Comparison of ENCODE assay signal across 9 cellular contexts in genomic region chr11:111841370-111842053, GRCh38. TPM values are rescaled to one million over a fixed set of nuclear protein-coding genes. Genes with fewer than 3 reads are reported as not detected.
DNase-seq lines count a peak whose midpoint lies in the region; ATAC-seq and TF ChIP-seq lines count a peak whose summit lies in the region.
"Had no signal": no experiment of that assay in that cellular context is flagged by ENCODE, and none has a peak within 500 bp of the region (broad histone marks: within the 10 kb centered on the region; RNA-seq: fewer than 3 reads in every experiment).

No MANE protein-coding gene starts in this region.

- peaks cover 11% of the 10 kb centered on the region for H3K4me1 ChIP-seq in upper lobe of right lung

- H3K4me3 Mint-ChIP-seq in glutamatergic neuron (ENCODE audit: unreplicated experiment): no peak overlapping the region
- H3K4me3 Mint-ChIP-seq: T-helper 1 cell treated with Interleukin-12 subunit alpha and Interleukin-12 subunit beta and Interleukin-4 antibody, amounts not matched to agents 30 μg/mL and 1 μg/mL, for 36 hours had no signal

- H3K36me3 ChIP-seq in upper lobe of right lung: peaks cover 36% of the 10 kb centered on the region

- TF ChIP-seq CTCF in glutamatergic neuron (IDR thresholded peaks at IDR 0.05; ENCODE audit: partially characterized antibody, unreplicated experiment) (peak; percentile 96), upper lobe of right lung (IDR thresholded peaks at IDR 0.05) (peak; percentile 93)

- no peaks in the 10 kb centered on the region for H3K9me3 Mint-ChIP-seq in activated naive CD4-positive, alpha-beta T cell treated with anti-CD3 and anti-CD28 coated beads, Interleukin-2, amount 50 U/mL, for 72 hours
- H3K9me3 Mint-ChIP-seq in glutamatergic neuron (ENCODE audit: unreplicated experiment): no peaks in the 10 kb centered on the region
- H3K9me3 Mint-ChIP-seq: T-helper 1 cell treated with Interleukin-12 subunit alpha and Interleukin-12 subunit beta and Interleukin-4 antibody, amounts not matched to agents 30 μg/mL and 1 μg/mL, for 36 hours had no signal

- in situ Hi-C loops in Caki2 (cut with HindIII; ENCODE audit: low pct_unique_long_range_greater_than_20kb, low sequenced_read_pairs): no loop called here

- H3K27ac ChIP-seq in upper lobe of right lung: peak overlapping the region; percentile 1

- intact Hi-C loops in posterior cingulate gyrus (cut with DNase I): loop anchor here (1.0 to 5.0 kb wide), 4 partner anchors 64 to 277 kb away; partner anchors contain the start of gene SIK2
- intact Hi-C loops in upper lobe of right lung (cut with DNase I): loop anchor here (10.0 kb wide), 2 partner anchors 67 to 277 kb away; no protein-coding TSS in a partner anchor

- no peaks in the 10 kb centered on the region for H3K36me3 Mint-ChIP-seq in activated naive CD4-positive, alpha-beta T cell treated with anti-CD3 and anti-CD28 coated beads, Interleukin-2, amount 50 U/mL, for 72 hours
- no peaks in the 10 kb centered on the region for H3K36me3 Mint-ChIP-seq in glutamatergic neuron (ENCODE audit: unreplicated experiment)

- peak; percentile 40 for DNase-seq in Caki2 (ENCODE audit: low read depth)
- peak; percentile 71 for DNase-seq in H4 (ENCODE audit: low spot score)
- peak; percentile 57 for DNase-seq in NCI-H128 (lab: John Stamatoyannopoulos, UW; ENCODE audit: unreplicated experiment)
- DNase-seq in SKM-1 (lab: John Stamatoyannopoulos, UW; ENCODE audit: unreplicated experiment): peak; percentile 11
- DNase-seq in activated naive CD4-positive, alpha-beta T cell treated with anti-CD3 and anti-CD28 coated beads, Interleukin-2, amount 50 U/mL, for 72 hours (ENCODE audit: low spot score in 2 of 2): peak; percentile 66 to 85
- DNase-seq in glutamatergic neuron: peak; percentile 91
- peak; percentile 73 to 98 (median 93) for DNase-seq in posterior cingulate gyrus
- DNase-seq in upper lobe of right lung: peak; percentile 86

- peak; percentile 89 to 92 for ATAC-seq in activated naive CD4-positive, alpha-beta T cell treated with anti-CD3 and anti-CD28 coated beads, Interleukin-2, amount 50 U/mL, for 72 hours
- peak; percentile 97 for ATAC-seq in upper lobe of right lung

- H3K27me3 Mint-ChIP-seq in glutamatergic neuron (ENCODE audit: unreplicated experiment): no peaks in the 10 kb centered on the region

- H3K27ac Mint-ChIP-seq in activated naive CD4-positive, alpha-beta T cell treated with anti-CD3 and anti-CD28 coated beads, Interleukin-2, amount 50 U/mL, for 72 hours: no peak overlapping the region
- no peak overlapping the region for H3K27ac Mint-ChIP-seq in glutamatergic neuron (ENCODE audit: unreplicated experiment)
- H3K27ac Mint-ChIP-seq: T-helper 1 cell treated with Interleukin-12 subunit alpha and Interleukin-12 subunit beta and Interleukin-4 antibody, amounts not matched to agents 30 μg/mL and 1 μg/mL, for 36 hours had no signal

- no peaks in the 10 kb centered on the region for H3K27me3 ChIP-seq in upper lobe of right lung

- H3K9me3 ChIP-seq in upper lobe of right lung: no peaks in the 10 kb centered on the region

- H3K4me1 Mint-ChIP-seq in glutamatergic neuron (ENCODE audit: low read depth, unreplicated experiment): no peaks in the 10 kb centered on the region

- H3K4me3 ChIP-seq in upper lobe of right lung: no peak overlapping the region

RNA-seq across cellular contexts. Expression of gene ALG9, which starts 29.9 kb away (rescaled TPM):
- total RNA-seq in Caki2 (2014; rRNA removed; shearing (Covaris generic); ENCODE audit: low replicate concordance): 17.2 and 45.7 TPM in 2 replicates
- 34.1 and 45.9 TPM in 2 replicates for total RNA-seq in H4 (2014; rRNA removed; shearing (Covaris generic))
- 10 to 100 TPM; 24.0 to 40.5 TPM for total RNA-seq in activated naive CD4-positive, alpha-beta T cell treated with anti-CD3 and anti-CD28 coated beads, Interleukin-2, amount 50 U/mL, for 72 hours
- total RNA-seq in glutamatergic neuron (ENCODE audit: unreplicated experiment) (69.4 TPM), upper lobe of right lung (26.6 TPM)

RNA-seq across cellular contexts. Expression of gene FDXACB1, which starts 37.5 kb away (rescaled TPM):
- 0.30 and 2.1 TPM in 2 replicates for total RNA-seq in Caki2 (2014; rRNA removed; shearing (Covaris generic); ENCODE audit: low replicate concordance)
- total RNA-seq in H4 (2014; rRNA removed; shearing (Covaris generic)): 7.5 and 8.1 TPM in 2 replicates
- 1 to 10 TPM; 4.9 to 5.1 TPM for total RNA-seq in activated naive CD4-positive, alpha-beta T cell treated with anti-CD3 and anti-CD28 coated beads, Interleukin-2, amount 50 U/mL, for 72 hours
- total RNA-seq in glutamatergic neuron (ENCODE audit: unreplicated experiment): 1.6 TPM
- 1.9 TPM for total RNA-seq in upper lobe of right lung

RNA-seq across cellular contexts. Expression of gene CFAP68, which starts 37.8 kb away (rescaled TPM):
- total RNA-seq in Caki2 (2014; rRNA removed; shearing (Covaris generic); ENCODE audit: low replicate concordance): 29.9 and 39.5 TPM in 2 replicates
- 22.7 and 28.2 TPM in 2 replicates for total RNA-seq in H4 (2014; rRNA removed; shearing (Covaris generic))
- 10 to 100 TPM; 30.8 to 35.7 TPM for total RNA-seq in activated naive CD4-positive, alpha-beta T cell treated with anti-CD3 and anti-CD28 coated beads, Interleukin-2, amount 50 U/mL, for 72 hours
- 21.7 TPM for total RNA-seq in glutamatergic neuron (ENCODE audit: unreplicated experiment)
- total RNA-seq in upper lobe of right lung: 20.0 TPM

Comparison
In these comparisons a context has a peak if more than half of its experiments do, and no peak if none do; other contexts are left out.
1. DNase-seq: peak in every context shown above with its lines; median percentile 93 in posterior cingulate gyrus; 91 in glutamatergic neuron; 86 in upper lobe of right lung; 76 in activated naive CD4-positive, alpha-beta T cell treated with anti-CD3 and anti-CD28 coated beads, Interleukin-2, amount 50 U/mL, for 72 hours; 71 in H4; 57 in NCI-H128; 40 in Caki2; 11 in SKM-1.